In genomic region chr10:80532571-80532970, GRCh38 we compare ENCODE assay signal across 24 cellular contexts. TPM values are rescaled to one million over a fixed set of nuclear protein-coding genes. Genes with fewer than 3 reads are reported as not detected.
DNase-seq lines count a peak whose midpoint lies in the region; ATAC-seq and TF ChIP-seq lines count a peak whose summit lies in the region.
"Had no signal": no experiment of that assay in that cellular context is flagged by ENCODE, and none has a peak within 500 bp of the region (broad histone marks: within the 10 kb centered on the region; RNA-seq: fewer than 3 reads in every experiment).

No MANE protein-coding gene starts in this region.

- TF ChIP-seq CTCF in sigmoid colon (IDR thresholded peaks at IDR 0.05): no peak

- WGBS in sigmoid colon, 2 donors: 92 to 97% methylated on average over 4 of the region's 4 CpGs

- POLR2A ChIA-PET in T-cell (lab: Charles Lee): no interaction called here

- no peaks in the 10 kb centered on the region for H3K9me3 ChIP-seq in sigmoid colon
- H3K9me3 ChIP-seq: esophagus squamous epithelium, gastrocnemius medialis, prostate gland, suprapubic skin, uterus had no signal

- TF ChIP-seq POLR2A in sigmoid colon (IDR thresholded peaks at IDR 0.05): no peak

- intact Hi-C loops in sigmoid colon (cut with DNase I): no loop called here

- no peak overlapping the region for H3K4me3 ChIP-seq in sigmoid colon
- H3K4me3 ChIP-seq: esophagus squamous epithelium, gastrocnemius medialis, neural progenitor cell, prostate gland, suprapubic skin, uterus had no signal

- H3K36me3 ChIP-seq in sigmoid colon: no peaks in the 10 kb centered on the region
- H3K36me3 ChIP-seq: esophagus squamous epithelium, gastrocnemius medialis, neural progenitor cell, prostate gland, suprapubic skin, uterus, WERI-Rb-1 had no signal

- peak overlapping the region; percentile 43 for H3K4me3 Mint-ChIP-seq in activated naive CD4-positive, alpha-beta T cell treated with anti-CD3 and anti-CD28 coated beads, Interleukin-2, amount 10 ng/mL, durations not matched to agents 7 days and 5 days
- H3K4me3 Mint-ChIP-seq in T-cell: peak overlapping the region in 2 of 3 donors; percentile 34 to 56
- H3K4me3 Mint-ChIP-seq in central memory CD8-positive, alpha-beta T cell: no peak overlapping the region
- H3K4me3 Mint-ChIP-seq: H9, neural progenitor cell had no signal

- H3K4me1 ChIP-seq in sigmoid colon: peaks cover 0 to 7% (median 2%) of the 10 kb centered on the region in 4 donors
- H3K4me1 ChIP-seq: prostate gland, uterus had no signal

- no peak for TF ChIP-seq EP300 in sigmoid colon (IDR thresholded peaks at IDR 0.05)

- H3K4me1 Mint-ChIP-seq in activated naive CD4-positive, alpha-beta T cell treated with anti-CD3 and anti-CD28 coated beads, Interleukin-2, amount 10 ng/mL, durations not matched to agents 7 days and 5 days: peaks cover 72% of the 10 kb centered on the region
- peaks cover 61 to 64% (median 64%) of the 10 kb centered on the region in 3 donors for H3K4me1 Mint-ChIP-seq in T-cell
- peaks cover 52% of the 10 kb centered on the region for H3K4me1 Mint-ChIP-seq in central memory CD8-positive, alpha-beta T cell

- no peaks in the 10 kb centered on the region for H3K9me3 Mint-ChIP-seq in activated naive CD4-positive, alpha-beta T cell treated with anti-CD3 and anti-CD28 coated beads, Interleukin-2, amount 10 ng/mL, durations not matched to agents 7 days and 5 days
- no peaks in the 10 kb centered on the region for H3K9me3 Mint-ChIP-seq in T-cell
- no peaks in the 10 kb centered on the region for H3K9me3 Mint-ChIP-seq in central memory CD8-positive, alpha-beta T cell

- no peaks in the 10 kb centered on the region for H3K27me3 ChIP-seq in sigmoid colon
- H3K27me3 ChIP-seq: esophagus squamous epithelium, gastrocnemius medialis, suprapubic skin, uterus had no signal

- ATAC-seq in T-cell (replicated peaks in 1 of 4): no peak
- ATAC-seq in central memory CD8-positive, alpha-beta T cell (replicated peaks; ENCODE audit: extremely low read depth, poor library complexity, severe bottlenecking): no peak
- ATAC-seq: gastrocnemius medialis, left ventricle myocardium superior, Panc1 had no signal

- H3K27me3 Mint-ChIP-seq in activated naive CD4-positive, alpha-beta T cell treated with anti-CD3 and anti-CD28 coated beads, Interleukin-2, amount 10 ng/mL, durations not matched to agents 7 days and 5 days: no peaks in the 10 kb centered on the region
- H3K27me3 Mint-ChIP-seq in T-cell: no peaks in the 10 kb centered on the region
- H3K27me3 Mint-ChIP-seq in central memory CD8-positive, alpha-beta T cell: no peaks in the 10 kb centered on the region

- H3K27ac ChIP-seq in sigmoid colon: no peak overlapping the region
- H3K27ac ChIP-seq: esophagus squamous epithelium, gastrocnemius medialis, neural progenitor cell, prostate gland, suprapubic skin, uterus, WERI-Rb-1 had no signal

- DNase-seq in activated naive CD4-positive, alpha-beta T cell treated with anti-CD3 and anti-CD28 coated beads, Interleukin-2, amount 10 ng/mL, durations not matched to agents 7 days and 5 days: no peak
- no peak for DNase-seq in activated naive CD4-positive, alpha-beta T cell treated with anti-CD3 and anti-CD28 coated beads, Interleukin-2, amount 50 U/mL, for 16 hours
- DNase-seq in T-cell (no peak), sigmoid colon (peak; percentile 57), cerebellum (ENCODE audit: low spot score) (no peak), NCI-H1930 (lab: John Stamatoyannopoulos, UW) (no peak)
- no peak for DNase-seq in central memory CD8-positive, alpha-beta T cell (ENCODE audit: low spot score in 2 of 2)
- DNase-seq: DMS79; effector memory CD4-positive, alpha-beta T cell; esophagus squamous epithelium; gastrocnemius medialis; H9; hippocampal formation; IMR-90; left ventricle myocardium superior; NCI-H1105 treated with DMSO at 0.1 percent for 48 hours; NCI-H510A; stimulated activated CD4-positive, alpha-beta T cell treated with anti-CD3 and anti-CD28 coated beads, Interleukin-1b, Interleukin-23, amount 100 ng/mL, for 48 hours; uterus; WERI-Rb-1 had no signal

- peak overlapping the region; percentile 95 for H3K27ac Mint-ChIP-seq in activated naive CD4-positive, alpha-beta T cell treated with anti-CD3 and anti-CD28 coated beads, Interleukin-2, amount 10 ng/mL, durations not matched to agents 7 days and 5 days
- peak overlapping the region; percentile 79 to 95 for H3K27ac Mint-ChIP-seq in T-cell
- peak overlapping the region; percentile 83 for H3K27ac Mint-ChIP-seq in central memory CD8-positive, alpha-beta T cell (ENCODE audit: low read depth)
- H3K27ac Mint-ChIP-seq: H9, neural progenitor cell had no signal

- H3K36me3 Mint-ChIP-seq in activated naive CD4-positive, alpha-beta T cell treated with anti-CD3 and anti-CD28 coated beads, Interleukin-2, amount 10 ng/mL, durations not matched to agents 7 days and 5 days: peaks cover 34% of the 10 kb centered on the region
- no peaks in the 10 kb centered on the region for H3K36me3 Mint-ChIP-seq in T-cell
- peaks cover 19% of the 10 kb centered on the region for H3K36me3 Mint-ChIP-seq in central memory CD8-positive, alpha-beta T cell (ENCODE audit: insufficient read depth)

- CTCF ChIA-PET in activated naive CD4-positive, alpha-beta T cell treated with anti-CD3 and anti-CD28 coated beads, Interleukin-2, amount 10 ng/mL, durations not matched to agents 7 days and 5 days (lab: Charles Lee): no interaction called here
- CTCF ChIA-PET in T-cell (lab: Charles Lee): no interaction called here

RNA-seq across cellular contexts. Expression of gene SH2D4B, which starts 5.1 kb away (rescaled TPM):
- total RNA-seq in T-cell: under 1 TPM; 0.12 to 0.26 (median 0.23) TPM
- total RNA-seq in sigmoid colon: under 1 TPM in 1 of 4 donors, not detected in 3; 0.33 TPM
- polyA plus RNA-seq in sigmoid colon: under 1 TPM in 1 of 3 donors, not detected in 2; 0.06 TPM
- total RNA-seq in cerebellum: 0.36 TPM
- total RNA-seq: gastrocnemius medialis, IMR-90, left ventricle myocardium superior had no signal
- polyA plus RNA-seq: IMR-90 had no signal
